Comparison of ENCODE assay signal across 10 cellular contexts in the genomic region with DNA sequence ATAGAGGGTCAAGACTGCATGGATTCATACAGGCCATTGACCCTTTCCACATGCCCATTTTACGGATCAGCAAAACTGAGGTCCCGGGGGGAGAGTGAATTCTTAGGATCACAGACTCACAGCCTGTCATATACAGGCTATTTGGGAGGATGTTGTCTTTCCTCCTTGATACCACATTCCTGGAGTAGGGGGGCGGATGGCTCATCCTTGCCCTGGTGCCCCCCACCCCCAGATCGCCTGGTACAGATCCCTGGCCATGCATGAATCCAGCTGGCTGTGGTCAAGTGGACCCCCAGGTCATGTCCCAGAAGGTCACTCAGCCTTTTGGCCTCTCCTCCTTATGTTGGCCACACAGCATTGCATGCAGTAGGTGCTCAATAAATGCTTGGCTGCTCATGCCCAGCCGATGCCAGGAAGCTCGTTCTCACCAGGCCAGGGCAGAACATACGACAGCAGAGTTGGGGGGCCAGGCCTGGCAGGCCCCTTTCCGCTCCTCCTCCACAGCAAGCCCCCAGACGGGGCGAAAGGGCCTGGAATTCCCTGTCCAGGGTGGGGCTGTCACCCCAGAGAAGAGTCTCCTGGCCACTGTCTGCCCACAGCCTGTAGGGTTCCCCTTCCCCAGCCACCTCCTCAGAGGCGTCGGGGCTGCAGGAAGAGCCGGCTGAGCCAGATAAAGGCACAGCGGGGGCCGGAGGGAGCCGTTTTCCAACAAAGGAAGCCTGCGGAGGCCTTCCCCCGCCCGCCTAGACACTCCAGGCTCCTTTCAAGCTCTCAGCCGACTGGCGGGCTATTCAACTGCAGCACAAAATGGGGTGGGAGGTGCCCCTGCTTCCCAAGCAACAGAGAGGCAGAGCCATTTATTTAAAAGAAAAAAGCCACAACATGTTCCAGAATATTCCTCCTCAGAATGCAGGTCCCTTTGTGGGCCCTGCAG.
DNase-seq lines count a peak whose midpoint lies in the region; ATAC-seq and TF ChIP-seq lines count a peak whose summit lies in the region.
"Had no signal": no experiment of that assay in that cellular context is flagged by ENCODE, and none has a peak within 500 bp of the region (broad histone marks: within the 10 kb centered on the region; RNA-seq: fewer than 3 reads in every experiment).

No MANE protein-coding gene starts in this region.

- H3K9me3 ChIP-seq in left ventricle myocardium inferior (replicated peaks), result no peaks in the 10 kb centered on the region
- H3K9me3 ChIP-seq in testis, result no peaks in the 10 kb centered on the region

- no peak for TF ChIP-seq POLR2A in testis (IDR thresholded peaks at IDR 0.05)

- intact Hi-C loops in left ventricle myocardium inferior (cut with micrococcal nuclease), result no loop called here
- intact Hi-C loops in testis (cut with DNase I; ENCODE audit: low total_unique reads), result no loop called here

- POLR2A ChIA-PET in RWPE1 (lab: Yijun Ruan, JAX; ENCODE audit: low non-redundant PET), result no interaction called here

- H3K27me3 ChIP-seq in left ventricle myocardium inferior (ENCODE audit: low read depth) (no peaks in the 10 kb centered on the region), testis (no peaks in the 10 kb centered on the region)

- TF ChIP-seq CTCF in left ventricle myocardium inferior (IDR thresholded peaks at IDR 0.05; ENCODE audit: borderline replicate concordance), result peak; percentile 14
- no peak for TF ChIP-seq CTCF in testis (IDR thresholded peaks at IDR 0.05)
- TF ChIP-seq CTCF in RWPE1 (conservative IDR thresholded peaks at IDR 0.05; ENCODE audit: low read depth), result no peak

- H3K4me1 ChIP-seq in left ventricle myocardium inferior, result peaks cover 39% of the 10 kb centered on the region
- H3K4me1 ChIP-seq in testis, result peaks cover 38% of the 10 kb centered on the region

- ATAC-seq in GM19324 (IDR thresholded peaks at IDR 0.05; ENCODE audit: low FRiP score, unreplicated experiment), result no peak

- CTCF ChIA-PET in RWPE1 (lab: Yijun Ruan, JAX), result interaction anchor here (0.6 kb wide), 1 partner anchor 229 kb away, joined by 4 read pairs; no protein-coding TSS in a partner anchor

- H3K36me3 ChIP-seq in left ventricle myocardium inferior, result no peaks in the 10 kb centered on the region
- no peaks in the 10 kb centered on the region for H3K36me3 ChIP-seq in testis (ENCODE audit: low read depth, missing control alignments)

- peak; percentile 21 for DNase-seq in NCI-H2029 (lab: John Stamatoyannopoulos, UW)
- DNase-seq in NCI-H2029 treated with DMSO at 0.1 percent for 48 hours (lab: John Stamatoyannopoulos, UW), result no peak
- DNase-seq in NCI-H748 treated with DMSO at 0.1 percent for 48 hours (lab: John Stamatoyannopoulos, UW), result peak; percentile 66
- DNase-seq in left ventricle myocardium inferior, result no peak
- peak; percentile 77 for DNase-seq in testis
- DNase-seq in RWPE1 (ENCODE audit: low spot score), result no peak
- no peak for DNase-seq in mucosa of gallbladder (ENCODE audit: low spot score)
- DNase-seq: activated naive CD8-positive, alpha-beta T cell treated with anti-CD3 and anti-CD28 coated beads for 36 hours; stimulated activated CD4-positive, alpha-beta T cell treated with anti-CD3 and anti-CD28 coated beads, Interleukin-4, amount 100 ng/mL, for 1 hour had no signal

- 37 to 48% methylated on average over 16 to 21 of the region's 21 CpGs for WGBS in testis, 2 donors

- peak overlapping the region; percentile 51 for H3K27ac ChIP-seq in left ventricle myocardium inferior (replicated peaks)
- H3K27ac ChIP-seq in testis, result peak overlapping the region in 1 of 2 donors; percentile 24
- no peak overlapping the region for H3K27ac ChIP-seq in RWPE1

- H3K4me3 ChIP-seq in left ventricle myocardium inferior, result no peak overlapping the region
- no peak overlapping the region for H3K4me3 ChIP-seq in testis

Comparison
In these comparisons a context has a peak if more than half of its experiments do, and no peak if none do; other contexts are left out.
1. DNase-seq: peak in NCI-H2029 (single experiment), NCI-H748 treated with DMSO at 0.1 percent for 48 hours (single experiment) and testis (single experiment); none in NCI-H2029 treated with DMSO at 0.1 percent for 48 hours (single experiment), left ventricle myocardium inferior (single experiment), RWPE1 (single experiment) and mucosa of gallbladder (single experiment).